In genomic region chr4:17029964-17030363, GRCh38 we compare ENCODE assay signal across 1 cellular context.
TF ChIP-seq lines count a peak whose summit lies in the region.

No MANE protein-coding gene starts in this region.

TF ChIP-seq in HCT116, 20 proteins besides CTCF, POLR2A, EP300 and RAD21 (continued from another document):
- TF ChIP-seq MAX (IDR thresholded peaks at IDR 0.05) (no peak), ATF3 (IDR thresholded peaks at IDR 0.05) (no peak), EZH2 (IDR thresholded peaks at IDR 0.05) (no peak), TCF7L2 (IDR thresholded peaks at IDR 0.05; ENCODE audit: borderline replicate concordance, extremely low read depth, insufficient read depth, insufficient read length) (no peak), YY1 (IDR thresholded peaks at IDR 0.05; ENCODE audit: extremely low read depth, insufficient replicate concordance, low read depth, low read length) (no peak), ELF1 (IDR thresholded peaks at IDR 0.05; ENCODE audit: borderline replicate concordance, low read depth) (no peak), POLR2AphosphoS5 (IDR thresholded peaks at IDR 0.05; ENCODE audit: low read depth, low read length) (no peak), SP1 (IDR thresholded peaks at IDR 0.05; ENCODE audit: low read depth) (no peak)
